In the genomic region with DNA sequence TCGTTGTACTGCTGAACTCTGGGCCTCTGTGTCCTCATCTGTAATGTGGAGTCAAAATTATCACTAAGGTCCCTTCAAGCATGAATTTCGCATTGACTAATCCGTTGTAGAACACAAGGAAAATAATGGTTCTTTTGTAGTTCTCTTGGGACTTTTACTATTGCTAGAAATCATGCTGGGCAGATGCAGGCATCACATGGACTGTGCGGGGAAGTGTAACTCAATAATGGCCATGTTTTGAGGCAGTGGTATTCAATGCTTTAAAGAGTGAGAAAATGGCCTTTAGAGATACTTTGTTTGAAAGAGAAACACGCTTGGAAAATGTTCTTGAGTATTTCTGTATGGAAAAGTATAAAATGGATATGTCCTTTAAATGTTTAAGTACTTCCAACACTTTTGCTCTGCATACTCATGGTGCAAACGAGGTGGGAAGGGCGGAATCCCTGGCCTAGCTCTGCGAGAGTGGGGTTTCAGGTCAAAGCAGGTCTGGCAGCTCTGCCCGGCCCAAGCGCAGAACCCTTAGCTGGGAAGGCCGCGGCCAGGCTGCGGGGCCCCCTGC, we compare ENCODE assay signal across 8 cellular contexts.
DNase-seq lines count a peak whose midpoint lies in the region; ATAC-seq and TF ChIP-seq lines count a peak whose summit lies in the region.

No MANE protein-coding gene starts in this region.

- BruUV-seq in Calu3 (replicated peaks; lab: Mats Ljungman, UMichigan) = no TSS peak

- H3K4me1 ChIP-seq in HUES64 (ENCODE audit: insufficient read depth, low read length) (peaks cover 3% of the 10 kb centered on the region; the same call in 1 of the 2 replicates), endocrine pancreas (ENCODE audit: control insufficient read depth, insufficient read depth, low read length) (peaks cover 4% of the 10 kb centered on the region), neuron (ENCODE audit: insufficient read depth, low read length) (peaks cover 7% of the 10 kb centered on the region)

- intact Hi-C loops in Calu3 (cut with micrococcal nuclease; ENCODE audit: unreplicated experiment) = no loop called here

- H3K36me3 Mint-ChIP-seq in Calu3 (ENCODE audit: insufficient read depth, unreplicated experiment) = peaks cover 11% of the 10 kb centered on the region

- H3K4me1 Mint-ChIP-seq in Calu3 (ENCODE audit: low read depth, unreplicated experiment) = peaks cover 15% of the 10 kb centered on the region

- H3K9me3 Mint-ChIP-seq in Calu3 (ENCODE audit: low read depth, unreplicated experiment) = no peaks in the 10 kb centered on the region

- H3K27me3 ChIP-seq in HUES64 (ENCODE audit: insufficient read depth, low read length) (peaks cover 32% of the 10 kb centered on the region), endocrine pancreas (ENCODE audit: control insufficient read depth, insufficient read depth, low read length) (no peaks in the 10 kb centered on the region), neuron (ENCODE audit: insufficient read depth, low read length) (no peaks in the 10 kb centered on the region)

- peak overlapping the region; percentile 68 for H3K4me3 Mint-ChIP-seq in Calu3 (ENCODE audit: low read depth, unreplicated experiment)

- peak overlapping the region; percentile 79 for H3K4me3 ChIP-seq in HUES64 (ENCODE audit: low read length)
- no peak overlapping the region for H3K4me3 ChIP-seq in endocrine pancreas (ENCODE audit: control insufficient read depth, insufficient read depth, low read length)
- H3K4me3 ChIP-seq in neuron (ENCODE audit: low read length) = peak overlapping the region; percentile 72

- no peak overlapping the region for H3K27ac ChIP-seq in HUES64 (ENCODE audit: low read depth, low read length)

- DNase-seq in Calu3 (no peak), HT-29 (ENCODE audit: low spot score) (no peak), D341Med (ENCODE audit: low spot score) (no peak)

- 35% methylated on average over 13 of the region's 13 CpGs for WGBS in HUES64

- ATAC-seq in GM18873 (IDR thresholded peaks at IDR 0.05; ENCODE audit: low FRiP score, unreplicated experiment) = no peak
- no peak for ATAC-seq in HG03175 (IDR thresholded peaks at IDR 0.05; ENCODE audit: unreplicated experiment)

- H3K9ac ChIP-seq in HUES64 (ENCODE audit: low read depth, low read length) (peak overlapping the region; percentile 60), endocrine pancreas (ENCODE audit: control insufficient read depth, insufficient read depth, low read length) (peak overlapping the region; percentile 51)

- H2AFZ ChIP-seq in neuron (ENCODE audit: low read depth, low read length) = peak overlapping the region; percentile 97

- no peak for TF ChIP-seq CTCF in Calu3 (IDR thresholded peaks at IDR 0.05; ENCODE audit: unreplicated experiment)

- no peaks in the 10 kb centered on the region for H3K27me3 Mint-ChIP-seq in Calu3 (ENCODE audit: unreplicated experiment)

- H3K9me3 ChIP-seq in HUES64 (ENCODE audit: insufficient read depth, low read depth, low read length) = no peaks in the 10 kb centered on the region
- no peaks in the 10 kb centered on the region for H3K9me3 ChIP-seq in endocrine pancreas (ENCODE audit: control insufficient read depth, low read length)
- H3K9me3 ChIP-seq in neuron (ENCODE audit: low read length) = no peaks in the 10 kb centered on the region

- H3K36me3 ChIP-seq in HUES64 (ENCODE audit: insufficient read depth, low read length) = no peaks in the 10 kb centered on the region
- no peaks in the 10 kb centered on the region for H3K36me3 ChIP-seq in endocrine pancreas (ENCODE audit: control insufficient read depth, insufficient read depth, low read length)
- H3K36me3 ChIP-seq in neuron (ENCODE audit: insufficient read depth, low read length) = no peaks in the 10 kb centered on the region

- CTCF ChIA-PET in Calu3 (lab: Charles Lee) = interaction anchor here (0.9 to 1.4 kb wide), 3 partner anchors 58 to 91 kb away, joined by 3 to 8 read pairs (median 4); no protein-coding TSS in a partner anchor

- peak overlapping the region; percentile 68 for H3K27ac Mint-ChIP-seq in Calu3 (ENCODE audit: unreplicated experiment)
